Comparison of ENCODE assay signal across 8 cellular contexts in genomic region chr11:79100093-79100704, GRCh38.
DNase-seq lines count a peak whose midpoint lies in the region; ATAC-seq and TF ChIP-seq lines count a peak whose summit lies in the region.
"Had no signal": no experiment of that assay in that cellular context is flagged by ENCODE, and none has a peak within 500 bp of the region (broad histone marks: within the 10 kb centered on the region; RNA-seq: fewer than 3 reads in every experiment).

No MANE protein-coding gene starts in this region.

- no peaks in the 10 kb centered on the region for H3K79me2 ChIP-seq in OCI-LY7 (ENCODE audit: insufficient read depth, low read depth, low read length)

- DNase-seq in DMS153 treated with DMSO at 0.1 percent for 48 hours (lab: John Stamatoyannopoulos, UW; ENCODE audit: unreplicated experiment) (peak; percentile 21), OCI-LY7 (ENCODE audit: low spot score) (peak; percentile 53), chondrocyte (ENCODE audit: low spot score) (no peak), lung (ENCODE audit: low spot score) (peak; percentile 45), vagina (ENCODE audit: extremely low spot score in 2 of 2) (no peak)

- H3K27ac Mint-ChIP-seq in chondrocyte (ENCODE audit: unreplicated experiment): no peak overlapping the region
- H3K27ac Mint-ChIP-seq: activated naive CD4-positive, alpha-beta T cell treated with anti-CD3 and anti-CD28 coated beads, Interleukin-2, amount 50 U/mL, for 24 hours had no signal

- H3K9me3 Mint-ChIP-seq in chondrocyte (ENCODE audit: low read depth): no peaks in the 10 kb centered on the region
- H3K9me3 Mint-ChIP-seq: activated naive CD4-positive, alpha-beta T cell treated with anti-CD3 and anti-CD28 coated beads, Interleukin-2, amount 50 U/mL, for 24 hours had no signal

- H2AFZ ChIP-seq in OCI-LY7 (ENCODE audit: low read length): no peak overlapping the region

- H3K27ac ChIP-seq in OCI-LY7 (ENCODE audit: low read depth, low read length, poor library complexity, severe bottlenecking): no peak overlapping the region
- H3K27ac ChIP-seq in lung (ENCODE audit: low read depth in 1 of 2, low read length in 1 of 2): no peak overlapping the region
- no peak overlapping the region for H3K27ac ChIP-seq in vagina

- no peaks in the 10 kb centered on the region for H3K36me3 Mint-ChIP-seq in chondrocyte (ENCODE audit: low read depth)
- H3K36me3 Mint-ChIP-seq: activated naive CD4-positive, alpha-beta T cell treated with anti-CD3 and anti-CD28 coated beads, Interleukin-2, amount 50 U/mL, for 24 hours had no signal

- H3K36me3 ChIP-seq in OCI-LY7 (ENCODE audit: insufficient read depth, low read length): no peaks in the 10 kb centered on the region
- H3K36me3 ChIP-seq in lung (ENCODE audit: control insufficient read depth in 2 of 2, insufficient read depth in 2 of 2, low read length in 2 of 2): no peaks in the 10 kb centered on the region
- H3K36me3 ChIP-seq in vagina: no peaks in the 10 kb centered on the region

- no peak overlapping the region for H3K4me2 ChIP-seq in OCI-LY7 (ENCODE audit: low read length)

- POLR2A ChIA-PET in OCI-LY7 (lab: Charles Lee): interaction anchor here (0.6 kb wide), 1 partner anchor 16 kb away, joined by 8 read pairs; no protein-coding TSS in a partner anchor

- H3K9me2 ChIP-seq in OCI-LY7 (ENCODE audit: insufficient read depth, low read length): no peaks in the 10 kb centered on the region

- no peak overlapping the region for H3K4me3 ChIP-seq in OCI-LY7 (ENCODE audit: low read depth, low read length, poor library complexity, severe bottlenecking)
- no peak overlapping the region for H3K4me3 ChIP-seq in lung
- no peak overlapping the region for H3K4me3 ChIP-seq in vagina

- CTCF ChIA-PET in OCI-LY7 (lab: Charles Lee; ENCODE audit: unreplicated experiment): interaction anchor here (0.6 to 1.9 kb wide), 5 partner anchors 17 to 455 kb away, joined by 3 to 15 read pairs (median 4); no protein-coding TSS in a partner anchor

- intact Hi-C loops in OCI-LY7 (cut with micrococcal nuclease; ENCODE audit: unreplicated experiment): loop anchor here (1.0 kb wide), 1 partner anchor 455 kb away; no protein-coding TSS in a partner anchor
- intact Hi-C loops in vagina (cut with DNase I): no loop called here

- no TSS peak for BruUV-seq in OCI-LY7 (replicated peaks; lab: Mats Ljungman, UMichigan)

- no peaks in the 10 kb centered on the region for H4K20me1 ChIP-seq in OCI-LY7 (ENCODE audit: insufficient read depth, low read length)

- H3K27me3 ChIP-seq in lung (ENCODE audit: control insufficient read depth, insufficient read depth) (no peaks in the 10 kb centered on the region), vagina (no peaks in the 10 kb centered on the region)

- H3K9me3 ChIP-seq in OCI-LY7 (ENCODE audit: low read length) (no peaks in the 10 kb centered on the region), lung (ENCODE audit: control insufficient read depth in 2 of 2, insufficient read depth in 1 of 2, low read length in 1 of 2) (no peaks in the 10 kb centered on the region), vagina (no peaks in the 10 kb centered on the region)

- peaks cover 42% of the 10 kb centered on the region for H3K4me1 Mint-ChIP-seq in chondrocyte (ENCODE audit: low read depth)
- H3K4me1 Mint-ChIP-seq: activated naive CD4-positive, alpha-beta T cell treated with anti-CD3 and anti-CD28 coated beads, Interleukin-2, amount 50 U/mL, for 24 hours had no signal

- H3K4me1 ChIP-seq in OCI-LY7 (ENCODE audit: insufficient read depth, low read length, poor library complexity, severe bottlenecking): no peaks in the 10 kb centered on the region
- no peaks in the 10 kb centered on the region for H3K4me1 ChIP-seq in lung (ENCODE audit: control insufficient read depth in 2 of 2, insufficient read depth in 2 of 2, low read length in 2 of 2)
- no peaks in the 10 kb centered on the region for H3K4me1 ChIP-seq in vagina

- WGBS in lung, 2 donors: 34 to 39% methylated on average over 9 of the region's 9 CpGs

- ATAC-seq in GM19035 (IDR thresholded peaks at IDR 0.05; ENCODE audit: unreplicated experiment): peak; percentile 94
- peak; percentile 85 for ATAC-seq in HG03175 (IDR thresholded peaks at IDR 0.05; ENCODE audit: unreplicated experiment)
- ATAC-seq in lung (ENCODE audit: insufficient read depth, low FRiP score): peak; percentile 67

- no peaks in the 10 kb centered on the region for H3K27me3 Mint-ChIP-seq in chondrocyte (ENCODE audit: low read depth)

- TF ChIP-seq POLR2A in vagina (IDR thresholded peaks at IDR 0.05): no peak

- H3K4me3 Mint-ChIP-seq in chondrocyte (ENCODE audit: unreplicated experiment): no peak overlapping the region
- H3K4me3 Mint-ChIP-seq: activated naive CD4-positive, alpha-beta T cell treated with anti-CD3 and anti-CD28 coated beads, Interleukin-2, amount 50 U/mL, for 24 hours had no signal

- TF ChIP-seq CTCF in OCI-LY7 (conservative IDR thresholded peaks at IDR 0.05; ENCODE audit: low read length): peak; percentile 80
- TF ChIP-seq CTCF in chondrocyte (IDR thresholded peaks at IDR 0.05): peak; percentile 89
- TF ChIP-seq CTCF in lung (IDR thresholded peaks at IDR 0.05; ENCODE audit: control extremely low read depth, extremely low read depth): peak; percentile 38
- peak; percentile 39 to 50 (median 39) for TF ChIP-seq CTCF in vagina (IDR thresholded peaks at IDR 0.05)

Comparison
In these comparisons a context has a peak if more than half of its experiments do, and no peak if none do; other contexts are left out.
1. DNase-seq: peak in DMS153 treated with DMSO at 0.1 percent for 48 hours (single experiment), OCI-LY7 (single experiment) and lung (single experiment); none in chondrocyte (single experiment) and vagina (0 of 2).
2. CTCF ChIP-seq: peak in every context shown above with its lines; median percentile 89 in chondrocyte; 80 in OCI-LY7; 39 in vagina; 38 in lung.
3. Peak in every context shown above with its lines, with median percentiles within 50 percentile points of each other: ATAC-seq.